ENCODE assay signal across 24 cellular contexts in genomic region chr22:44996120-44996519, GRCh38. TPM values are rescaled to one million over a fixed set of nuclear protein-coding genes. Genes with fewer than 3 reads are reported as not detected.
"Had no signal": no experiment of that assay in that cellular context is flagged by ENCODE, and none has a peak within 500 bp of the region (broad histone marks: within the 10 kb centered on the region; RNA-seq: fewer than 3 reads in every experiment).

No MANE protein-coding gene starts in this region.

- H3K9ac ChIP-seq: parathyroid adenoma had no signal

- H3K27me3 ChIP-seq: colonic mucosa, right lobe of liver, vagina had no signal

- ATAC-seq: right lobe of liver; stimulated activated effector memory CD8-positive, alpha-beta T cell treated with anti-CD3 and anti-CD28 coated beads, Interleukin-12 subunit alpha, Interleukin-12 subunit beta, amount 100 ng/mL, for 72 hours; upper lobe of right lung had no signal

- H3K4me1 Mint-ChIP-seq: nephron; stimulated activated effector memory CD8-positive, alpha-beta T cell treated with anti-CD3 and anti-CD28 coated beads, Interleukin-12 subunit alpha, Interleukin-12 subunit beta, amount 100 ng/mL, for 72 hours had no signal

- H3K4me3 ChIP-seq: colonic mucosa, heart right ventricle, right lobe of liver, tibial artery, upper lobe of right lung, vagina had no signal

- H3K27ac Mint-ChIP-seq: naive B cell; stimulated activated effector memory CD8-positive, alpha-beta T cell treated with anti-CD3 and anti-CD28 coated beads, Interleukin-12 subunit alpha, Interleukin-12 subunit beta, amount 100 ng/mL, for 72 hours; stimulated activated naive CD8-positive, alpha-beta T cell treated with anti-CD3 and anti-CD28 coated beads, Interleukin-15, Interleukin-2, amounts not matched to agents 100 ng/mL and 50 ng/mL, for 24 hours had no signal

- H3K36me3 ChIP-seq: colonic mucosa, heart right ventricle, prostate gland, right lobe of liver, tibial artery, upper lobe of right lung, vagina had no signal

- H3K4me3 Mint-ChIP-seq: naive B cell; nephron; stimulated activated effector memory CD8-positive, alpha-beta T cell treated with anti-CD3 and anti-CD28 coated beads, Interleukin-12 subunit alpha, Interleukin-12 subunit beta, amount 100 ng/mL, for 72 hours; stimulated activated naive CD8-positive, alpha-beta T cell treated with anti-CD3 and anti-CD28 coated beads, Interleukin-15, Interleukin-2, amounts not matched to agents 100 ng/mL and 50 ng/mL, for 24 hours had no signal

- H3K27ac ChIP-seq: colonic mucosa, heart right ventricle, parathyroid adenoma, right lobe of liver, tibial artery, upper lobe of right lung, vagina had no signal

- H3K4me1 ChIP-seq: colonic mucosa, parathyroid adenoma, right lobe of liver, tibial artery, upper lobe of right lung had no signal

- H2AFZ ChIP-seq: parathyroid adenoma had no signal

- H3K36me3 Mint-ChIP-seq: naive B cell; stimulated activated effector memory CD8-positive, alpha-beta T cell treated with anti-CD3 and anti-CD28 coated beads, Interleukin-12 subunit alpha, Interleukin-12 subunit beta, amount 100 ng/mL, for 72 hours had no signal

- H3K9me3 Mint-ChIP-seq: nephron; stimulated activated effector memory CD8-positive, alpha-beta T cell treated with anti-CD3 and anti-CD28 coated beads, Interleukin-12 subunit alpha, Interleukin-12 subunit beta, amount 100 ng/mL, for 72 hours; stimulated activated naive CD8-positive, alpha-beta T cell treated with anti-CD3 and anti-CD28 coated beads, Interleukin-15, Interleukin-2, amounts not matched to agents 100 ng/mL and 50 ng/mL, for 24 hours had no signal

- DNase-seq: colonic mucosa; effector CD4-positive, alpha-beta T cell; foreskin melanocyte; heart right ventricle; hypothalamus; kidney glomerular epithelial cell; mesendoderm; naive B cell; nucleus accumbens; right lobe of liver; stimulated activated CD4-positive, alpha-beta T cell treated with anti-CD3 and anti-CD28 coated beads, Interleukin-4, amount 100 ng/mL, for 1 hour; stimulated activated CD8-positive, alpha-beta memory T cell treated with anti-CD3 and anti-CD28 coated beads, Interleukin-4, amount 100 ng/mL, for 48 hours; tibial artery; upper lobe of right lung had no signal

- H3K9me3 ChIP-seq: colonic mucosa, heart right ventricle, prostate gland, right lobe of liver, tibial artery, upper lobe of right lung, vagina had no signal

RNA-seq across cellular contexts. Expression of gene PHF21B, which starts 13.7 kb away (rescaled TPM):
- total RNA-seq: colonic mucosa, glomerular endothelial cell, liver, lung microvascular endothelial cell, renal cortical epithelial cell, right lobe of liver had no signal
- polyA plus RNA-seq: liver had no signal
